Comparison of ENCODE assay signal across 1 cellular context in genomic region chr4:107037188-107037587, GRCh38.
TF ChIP-seq lines count a peak whose summit lies in the region.

No MANE protein-coding gene starts in this region.

TF ChIP-seq in GM23338, 12 proteins besides CTCF, POLR2A, EP300 and RAD21 (continued from another document):
- 0 out of 2 replicates have a peak, but pooled peaks have one; percentile 16 for TF ChIP-seq ZNF462 (CRISPR knock-in tag; IDR thresholded peaks at IDR 0.05)
TF ChIP-seq in GM23338: peak in this region for 1.
